In the genomic region with DNA sequence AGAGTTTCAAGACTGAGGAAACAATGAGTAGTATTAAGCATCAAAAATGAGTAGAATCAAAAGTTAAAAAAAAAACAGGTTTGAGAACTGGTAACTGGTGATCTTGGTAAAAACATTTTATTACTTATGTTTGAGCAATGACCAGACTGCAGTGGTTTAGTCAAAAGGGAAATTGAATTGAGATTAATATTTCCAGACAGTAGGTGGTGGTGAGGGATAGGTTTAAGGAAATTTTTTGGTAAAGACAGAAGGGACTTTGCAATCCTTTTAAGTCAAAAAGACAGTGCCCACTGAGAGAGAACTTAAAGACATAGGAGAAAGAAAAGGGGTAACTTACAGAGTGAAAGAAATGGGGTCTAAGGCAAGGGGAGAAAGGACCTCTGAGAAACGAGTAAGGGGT, we compare ENCODE assay signal across 15 cellular contexts.
DNase-seq lines count a peak whose midpoint lies in the region; ATAC-seq, FAIRE-seq and TF ChIP-seq lines count a peak whose summit lies in the region.
"Had no signal": no experiment of that assay in that cellular context is flagged by ENCODE, and none has a peak within 500 bp of the region (broad histone marks: within the 10 kb centered on the region; RNA-seq: fewer than 3 reads in every experiment).

No MANE protein-coding gene starts in this region.

- peaks cover 13 to 15% (median 14%) of the 10 kb centered on the region in 4 donors for H3K4me1 Mint-ChIP-seq in CD4-positive, CD25-positive, alpha-beta regulatory T cell
- H3K4me1 Mint-ChIP-seq in GM23338 (no peaks in the 10 kb centered on the region; the same call in 2 of the 3 replicates), astrocyte (ENCODE audit: low read depth, unreplicated experiment) (peaks cover 29% of the 10 kb centered on the region), mesothelial cell of epicardium (peaks cover 16% of the 10 kb centered on the region)

- H3K79me2 ChIP-seq in GM23338 (replicated peaks; ENCODE audit: insufficient read depth) = no peaks in the 10 kb centered on the region
- H3K79me2 ChIP-seq in astrocyte (ENCODE audit: insufficient read depth, low read length) = no peaks in the 10 kb centered on the region

- no peaks in the 10 kb centered on the region for H3K27me3 ChIP-seq in CD4-positive, CD25-positive, alpha-beta regulatory T cell (ENCODE audit: control insufficient read depth, insufficient read depth, low read length)
- H3K27me3 ChIP-seq in GM23338 (ENCODE audit: insufficient read depth) = no peaks in the 10 kb centered on the region
- H3K27me3 ChIP-seq in astrocyte (ENCODE audit: insufficient read depth, low read length) = no peaks in the 10 kb centered on the region
- H3K27me3 ChIP-seq in H7 (ENCODE audit: control insufficient read depth, insufficient read depth, low read length) = no peaks in the 10 kb centered on the region

- peaks cover 0 to 2% (median 0%) of the 10 kb centered on the region in 7 donors for H3K9me3 Mint-ChIP-seq in CD4-positive, CD25-positive, alpha-beta regulatory T cell
- no peaks in the 10 kb centered on the region for H3K9me3 Mint-ChIP-seq in GM23338
- H3K9me3 Mint-ChIP-seq in astrocyte (ENCODE audit: unreplicated experiment) = peaks cover 1% of the 10 kb centered on the region
- peaks cover 8% of the 10 kb centered on the region for H3K9me3 Mint-ChIP-seq in mesothelial cell of epicardium

- H3K27ac Mint-ChIP-seq in CD4-positive, CD25-positive, alpha-beta regulatory T cell = peak overlapping the region in 2 of 3 donors; percentile 20 to 82
- H3K27ac Mint-ChIP-seq in GM23338 (peak overlapping the region; percentile 37), astrocyte (ENCODE audit: unreplicated experiment) (peak overlapping the region; percentile 92), mesothelial cell of epicardium (peak overlapping the region; percentile 23)

- H3K4me1 ChIP-seq in CD4-positive, CD25-positive, alpha-beta regulatory T cell (ENCODE audit: control insufficient read depth, insufficient read depth, low read length, poor library complexity, severe bottlenecking) = no peaks in the 10 kb centered on the region
- H3K4me1 ChIP-seq in GM23338 (ENCODE audit: insufficient read depth) = no peaks in the 10 kb centered on the region
- H3K4me1 ChIP-seq in astrocyte (ENCODE audit: insufficient read depth, low read length) = no peaks in the 10 kb centered on the region

- no peak overlapping the region for H3K9ac ChIP-seq in astrocyte (ENCODE audit: low read length)

- H3K4me3 ChIP-seq in CD4-positive, CD25-positive, alpha-beta regulatory T cell (ENCODE audit: low read depth, low read length) = no peak overlapping the region
- H3K4me3 ChIP-seq in GM23338 = no peak overlapping the region
- H3K4me3 ChIP-seq in astrocyte (ENCODE audit: insufficient read depth, low read depth, low read length) = no peak overlapping the region
- no peak overlapping the region for H3K4me3 ChIP-seq in H7 (ENCODE audit: insufficient read depth, low read depth, low read length)

- H3K4me3 Mint-ChIP-seq in CD4-positive, CD25-positive, alpha-beta regulatory T cell = no peak overlapping the region
- H3K4me3 Mint-ChIP-seq in GM23338 (no peak overlapping the region), astrocyte (ENCODE audit: unreplicated experiment) (peak overlapping the region; percentile 45), mesothelial cell of epicardium (no peak overlapping the region)

- H2AFZ ChIP-seq in GM23338 = no peak overlapping the region
- no peak overlapping the region for H2AFZ ChIP-seq in astrocyte (ENCODE audit: low read depth, low read length)

- no peaks in the 10 kb centered on the region for H3K27me3 Mint-ChIP-seq in CD4-positive, CD25-positive, alpha-beta regulatory T cell
- H3K27me3 Mint-ChIP-seq in GM23338 (ENCODE audit: insufficient read depth, low read depth, poor library complexity) (no peaks in the 10 kb centered on the region), astrocyte (ENCODE audit: low read depth, unreplicated experiment) (no peaks in the 10 kb centered on the region), mesothelial cell of epicardium (ENCODE audit: low read depth) (no peaks in the 10 kb centered on the region)

- H4K20me1 ChIP-seq in GM23338 (replicated peaks; ENCODE audit: insufficient read depth) = no peaks in the 10 kb centered on the region
- H4K20me1 ChIP-seq in astrocyte (ENCODE audit: insufficient read depth, low read length) = peaks cover 8% of the 10 kb centered on the region

- H3F3A ChIP-seq in GM23338 (replicated peaks; ENCODE audit: low read depth) = no peaks in the 10 kb centered on the region

- H3K4me2 ChIP-seq in GM23338 (no peak overlapping the region), astrocyte (ENCODE audit: low read length) (no peak overlapping the region)

- TF ChIP-seq CTCF in GM23338 (conservative IDR thresholded peaks at IDR 0.05; ENCODE audit: low read depth in 2 of 2) = no peak
- no peak for TF ChIP-seq CTCF in astrocyte (IDR thresholded peaks at IDR 0.05; ENCODE audit: insufficient read depth, low read depth, low read length)
- TF ChIP-seq CTCF in mesothelial cell of epicardium (IDR thresholded peaks at IDR 0.05; ENCODE audit: unreplicated experiment) = no peak

- ATAC-seq in CD4-positive, CD25-positive, alpha-beta regulatory T cell (ENCODE audit: low read depth in 2 of 2) = no peak
- no peak for ATAC-seq in GM23338
- no peak for ATAC-seq in HG02884 (IDR thresholded peaks at IDR 0.05; ENCODE audit: unreplicated experiment)

- no peak for DNase-seq in CD4-positive, CD25-positive, alpha-beta regulatory T cell
- DNase-seq in GM23338 (ENCODE audit: low spot score) (no peak), astrocyte (ENCODE audit: low read depth) (no peak), mesothelial cell of epicardium (ENCODE audit: low spot score in 2 of 2, unreplicated experiment in 2 of 2) (no peak), RPMI8226 (no peak), H7 (no peak)
- DNase-seq: EL, Kasumi-1, NCI-H1105 treated with DMSO at 0.1 percent for 48 hours, NCI-H187 treated with DMSO at 0.1 percent for 48 hours, NCI-H446, NCI-H748 treated with DMSO at 0.1 percent for 48 hours, SHP77 had no signal

- peaks cover 6% of the 10 kb centered on the region for H3K36me3 ChIP-seq in CD4-positive, CD25-positive, alpha-beta regulatory T cell (ENCODE audit: control insufficient read depth, insufficient read depth, low read length)
- H3K36me3 ChIP-seq in GM23338 (ENCODE audit: insufficient read depth) (no peaks in the 10 kb centered on the region), astrocyte (ENCODE audit: insufficient read depth, low read length) (no peaks in the 10 kb centered on the region), H7 (replicated peaks; ENCODE audit: control insufficient read depth, insufficient read depth, low read length) (no peaks in the 10 kb centered on the region; the same call in 1 of the 2 replicates)

- H3K9me3 ChIP-seq in CD4-positive, CD25-positive, alpha-beta regulatory T cell (ENCODE audit: control insufficient read depth in 2 of 2, low read length in 2 of 2) = no peaks in the 10 kb centered on the region
- no peaks in the 10 kb centered on the region for H3K9me3 ChIP-seq in astrocyte (ENCODE audit: insufficient read depth, low read depth, low read length)

- peaks cover 29% of the 10 kb centered on the region for H3K36me3 Mint-ChIP-seq in CD4-positive, CD25-positive, alpha-beta regulatory T cell
- H3K36me3 Mint-ChIP-seq in GM23338 (ENCODE audit: low read depth) = no peaks in the 10 kb centered on the region; the same call in 2 of the 3 replicates
- H3K36me3 Mint-ChIP-seq in astrocyte (ENCODE audit: low read depth, unreplicated experiment) = peaks cover 9% of the 10 kb centered on the region
- H3K36me3 Mint-ChIP-seq in mesothelial cell of epicardium = peaks cover 12% of the 10 kb centered on the region

- no peak for FAIRE-seq in astrocyte (lab: Jason Lieb, UNC)
- FAIRE-seq: H1 had no signal

- no peak overlapping the region for H3K27ac ChIP-seq in CD4-positive, CD25-positive, alpha-beta regulatory T cell (ENCODE audit: insufficient read depth, low read length, poor library complexity, severe bottlenecking)
- H3K27ac ChIP-seq in GM23338 (ENCODE audit: low read depth) (no peak overlapping the region), astrocyte (ENCODE audit: low read depth, low read length) (no peak overlapping the region)

- H3K9me2 ChIP-seq in GM23338 (ENCODE audit: insufficient read depth) = no peaks in the 10 kb centered on the region

TF ChIP-seq in GM23338, 12 proteins besides CTCF, POLR2A, EP300 and RAD21:
- TF ChIP-seq, protein P1, sequence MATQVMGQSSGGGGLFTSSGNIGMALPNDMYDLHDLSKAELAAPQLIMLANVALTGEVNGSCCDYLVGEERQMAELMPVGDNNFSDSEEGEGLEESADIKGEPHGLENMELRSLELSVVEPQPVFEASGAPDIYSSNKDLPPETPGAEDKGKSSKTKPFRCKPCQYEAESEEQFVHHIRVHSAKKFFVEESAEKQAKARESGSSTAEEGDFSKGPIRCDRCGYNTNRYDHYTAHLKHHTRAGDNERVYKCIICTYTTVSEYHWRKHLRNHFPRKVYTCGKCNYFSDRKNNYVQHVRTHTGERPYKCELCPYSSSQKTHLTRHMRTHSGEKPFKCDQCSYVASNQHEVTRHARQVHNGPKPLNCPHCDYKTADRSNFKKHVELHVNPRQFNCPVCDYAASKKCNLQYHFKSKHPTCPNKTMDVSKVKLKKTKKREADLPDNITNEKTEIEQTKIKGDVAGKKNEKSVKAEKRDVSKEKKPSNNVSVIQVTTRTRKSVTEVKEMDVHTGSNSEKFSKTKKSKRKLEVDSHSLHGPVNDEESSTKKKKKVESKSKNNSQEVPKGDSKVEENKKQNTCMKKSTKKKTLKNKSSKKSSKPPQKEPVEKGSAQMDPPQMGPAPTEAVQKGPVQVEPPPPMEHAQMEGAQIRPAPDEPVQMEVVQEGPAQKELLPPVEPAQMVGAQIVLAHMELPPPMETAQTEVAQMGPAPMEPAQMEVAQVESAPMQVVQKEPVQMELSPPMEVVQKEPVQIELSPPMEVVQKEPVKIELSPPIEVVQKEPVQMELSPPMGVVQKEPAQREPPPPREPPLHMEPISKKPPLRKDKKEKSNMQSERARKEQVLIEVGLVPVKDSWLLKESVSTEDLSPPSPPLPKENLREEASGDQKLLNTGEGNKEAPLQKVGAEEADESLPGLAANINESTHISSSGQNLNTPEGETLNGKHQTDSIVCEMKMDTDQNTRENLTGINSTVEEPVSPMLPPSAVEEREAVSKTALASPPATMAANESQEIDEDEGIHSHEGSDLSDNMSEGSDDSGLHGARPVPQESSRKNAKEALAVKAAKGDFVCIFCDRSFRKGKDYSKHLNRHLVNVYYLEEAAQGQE (IDR thresholded peaks at IDR 0.05; ENCODE audit: unreplicated experiment) = no peak

Comparison
In these comparisons a context has a peak if more than half of its experiments do, and no peak if none do; other contexts are left out.
1. H3K27ac Mint-ChIP-seq: peak in every context shown above with its lines; median percentile 92 in astrocyte; 51 in CD4-positive, CD25-positive, alpha-beta regulatory T cell; 37 in GM23338; 23 in mesothelial cell of epicardium.